In the genomic region with DNA sequence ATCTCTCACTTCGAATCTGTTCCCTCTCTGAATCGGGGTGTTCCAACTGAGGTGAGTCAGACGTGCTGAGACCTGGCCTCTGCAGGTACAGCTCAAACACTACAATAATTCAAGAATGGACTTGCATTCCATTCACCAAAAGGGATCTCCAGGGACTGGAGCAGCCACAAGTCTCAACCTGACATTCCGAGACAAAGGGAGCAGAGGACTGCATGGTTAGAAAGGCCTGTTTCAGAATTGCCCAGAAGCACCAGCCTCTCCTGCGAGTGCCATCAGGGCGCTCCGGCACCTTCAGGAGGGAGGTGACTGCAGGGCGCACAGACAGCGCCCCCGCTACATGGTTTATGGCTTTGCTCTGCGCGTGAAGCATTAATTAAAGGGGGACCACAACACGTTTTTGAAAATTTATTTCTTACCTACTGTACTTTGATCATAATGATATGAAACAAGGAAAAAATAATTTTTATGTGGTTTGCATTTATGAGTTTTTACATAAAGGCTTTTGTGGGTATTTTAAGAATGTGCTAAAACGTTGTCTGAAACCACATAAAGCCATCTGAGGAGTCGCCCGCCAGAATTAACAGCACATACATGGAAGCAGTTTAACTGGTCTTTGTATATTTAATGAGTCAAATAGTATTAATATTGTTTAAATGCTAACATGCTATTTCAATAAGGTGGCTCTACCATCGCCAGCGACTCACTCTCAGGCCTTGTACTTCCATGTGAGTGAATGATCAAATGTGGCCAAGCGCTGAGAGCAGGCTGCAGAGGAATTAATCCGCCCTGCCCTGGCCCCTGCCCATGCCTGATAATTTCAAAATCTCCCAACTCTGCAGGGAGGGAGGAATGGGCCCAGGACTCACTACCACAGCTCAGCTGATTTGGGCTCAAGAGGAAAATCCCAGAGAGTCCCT, we compare ENCODE assay signal across 13 cellular contexts. TPM values are rescaled to one million over a fixed set of nuclear protein-coding genes. Genes with fewer than 3 reads are reported as not detected.
DNase-seq lines count a peak whose midpoint lies in the region; ATAC-seq, FAIRE-seq and TF ChIP-seq lines count a peak whose summit lies in the region.
"Had no signal": no experiment of that assay in that cellular context is flagged by ENCODE, and none has a peak within 500 bp of the region (broad histone marks: within the 10 kb centered on the region; RNA-seq: fewer than 3 reads in every experiment).

No MANE protein-coding gene starts in this region.

- H3K9ac ChIP-seq in keratinocyte (ENCODE audit: control insufficient read depth, extremely low read depth, insufficient read depth, low read length) = peak overlapping the region; percentile 48

- peaks cover 14% of the 10 kb centered on the region for H3K4me1 Mint-ChIP-seq in activated T-helper 17 cell treated with anti-CD3 and anti-CD28 coated beads, Interleukin-2, amount 50 U/mL, for 72 hours

- H3K27ac Mint-ChIP-seq in activated T-helper 17 cell treated with anti-CD3 and anti-CD28 coated beads, Interleukin-2, amount 50 U/mL, for 72 hours = peak overlapping the region; percentile 29

- H3K27me3 Mint-ChIP-seq in activated T-helper 17 cell treated with anti-CD3 and anti-CD28 coated beads, Interleukin-2, amount 50 U/mL, for 72 hours = no peaks in the 10 kb centered on the region

- no peak for ATAC-seq in activated T-helper 17 cell treated with anti-CD3 and anti-CD28 coated beads, Interleukin-2, amount 50 U/mL, for 72 hours (replicated peaks)
- ATAC-seq in HG02623 (IDR thresholded peaks at IDR 0.05; ENCODE audit: unreplicated experiment) = no peak

- H3K9me3 ChIP-seq in keratinocyte (ENCODE audit: control insufficient read depth, low read depth, low read length) = no peaks in the 10 kb centered on the region
- H3K9me3 ChIP-seq: breast epithelium, right atrium auricular region had no signal

- no peaks in the 10 kb centered on the region for H3K27me3 ChIP-seq in keratinocyte (ENCODE audit: control insufficient read depth, extremely low read depth, insufficient read depth, low read length)
- H3K27me3 ChIP-seq: breast epithelium, right atrium auricular region had no signal

- H3K4me1 ChIP-seq in keratinocyte (ENCODE audit: control insufficient read depth, extremely low read depth, insufficient read depth, low read length) = peaks cover 43% of the 10 kb centered on the region
- H3K4me1 ChIP-seq: breast epithelium had no signal

- peak; percentile 63 for DNase-seq in AG20443 (ENCODE audit: low spot score)
- peak; percentile 21 for DNase-seq in HCEC 1CT
- peak; percentile 89 for DNase-seq in keratinocyte (ENCODE audit: low read depth, low spot score)
- no peak for DNase-seq in NCI-H82 (lab: John Stamatoyannopoulos, UW)
- no peak for DNase-seq in stimulated activated CD4-positive, alpha-beta T cell treated with anti-CD3 and anti-CD28 coated beads, Interleukin-12 subunit alpha, Interleukin-12 subunit beta, amount 100 ng/mL, for 4 hours
- no peak for DNase-seq in NCI-H1092 treated with DMSO at 0.1 percent for 48 hours (lab: John Stamatoyannopoulos, UW)
- DNase-seq: KG1, mesendoderm, NCI-H2227 treated with DMSO at 0.1 percent for 48 hours had no signal

- H3K9me3 Mint-ChIP-seq in activated T-helper 17 cell treated with anti-CD3 and anti-CD28 coated beads, Interleukin-2, amount 50 U/mL, for 72 hours = no peaks in the 10 kb centered on the region

- dilution Hi-C loops in keratinocyte (cut with MboI; ENCODE audit: extremely low pct_ligation_motif_present, low sequenced_read_pairs) = no loop called here

- H3K27ac ChIP-seq in keratinocyte (ENCODE audit: control insufficient read depth, insufficient read depth, low read length) = peak overlapping the region; percentile 70
- H3K27ac ChIP-seq: right atrium auricular region had no signal

- H3K4me2 ChIP-seq in keratinocyte (ENCODE audit: control insufficient read depth, extremely low read depth, insufficient read depth, low read depth, low read length) = peak overlapping the region; percentile 83

- H2AFZ ChIP-seq in keratinocyte (ENCODE audit: control insufficient read depth, low read length) = no peak overlapping the region

- peaks cover 39% of the 10 kb centered on the region for H3K79me2 ChIP-seq in keratinocyte (ENCODE audit: control insufficient read depth, insufficient read depth, low read length)

- no peaks in the 10 kb centered on the region for H3K9me1 ChIP-seq in keratinocyte (ENCODE audit: control insufficient read depth, extremely low read depth, insufficient read depth, low read length)

- H3K4me3 ChIP-seq in keratinocyte (ENCODE audit: control insufficient read depth in 2 of 3, extremely low read depth in 1 of 3, insufficient read depth in 2 of 3, low read depth in 1 of 3, low read length in 3 of 3) = peak overlapping the region in 2 of 3 experiments; percentile 44 to 48
- H3K4me3 ChIP-seq: breast epithelium, right atrium auricular region had no signal

- H4K20me1 ChIP-seq in keratinocyte (ENCODE audit: control insufficient read depth, extremely low read depth, insufficient read depth, low read length) = no peaks in the 10 kb centered on the region

- peaks cover 49% of the 10 kb centered on the region for H3K36me3 Mint-ChIP-seq in activated T-helper 17 cell treated with anti-CD3 and anti-CD28 coated beads, Interleukin-2, amount 50 U/mL, for 72 hours (ENCODE audit: low read depth)

- peak; percentile 98 for FAIRE-seq in keratinocyte (lab: Jason Lieb, UNC)

- TF ChIP-seq CTCF in keratinocyte (optimal IDR thresholded peaks at IDR 0.05 in 1 of 3, IDR thresholded peaks at IDR 0.05 in 1 of 3, conservative IDR thresholded peaks at IDR 0.05 in 1 of 3; ENCODE audit: extremely low read depth in 1 of 3, insufficient read depth in 2 of 3, low read length in 3 of 3) = peak in 1 of 3 experiments; percentile 64

- H3K4me3 Mint-ChIP-seq in activated T-helper 17 cell treated with anti-CD3 and anti-CD28 coated beads, Interleukin-2, amount 50 U/mL, for 72 hours = peak overlapping the region; percentile 2

- peaks cover 0 to under 1% of the 10 kb centered on the region in 2 experiments for H3K36me3 ChIP-seq in keratinocyte (ENCODE audit: control insufficient read depth in 2 of 2, extremely low read depth in 1 of 2, insufficient read depth in 2 of 2, low read length in 2 of 2)
- H3K36me3 ChIP-seq: breast epithelium had no signal

RNA-seq across cellular contexts. Expression of a gene that starts 49.4 kb away (rescaled TPM):
- total RNA-seq in activated T-helper 17 cell treated with anti-CD3 and anti-CD28 coated beads, Interleukin-2, amount 50 U/mL, for 72 hours = 1 to 10 TPM; 5.7 to 8.9 TPM
- polyA plus RNA-seq in keratinocyte = 8.0 to 16.5 TPM (median 11.6 TPM) in 3 replicates
- 3.6 TPM for polyA plus RNA-seq in keratinocyte (2011; ENCODE audit: low read depth)
- 6.7 and 14.7 TPM in 2 replicates for polyA plus RNA-seq in keratinocyte (2011; cell fraction: cytosol; rRNA removed)
- polyA plus RNA-seq in keratinocyte (2011; cell fraction: nucleus; rRNA removed) = 16.7 and 23.6 TPM in 2 replicates
- polyA plus RNA-seq in keratinocyte (2012; ENCODE audit: low replicate concordance) = 10.2 and 11.0 TPM in 2 replicates
- polyA minus RNA-seq in keratinocyte = 8.1 to 17.5 TPM (median 11.2 TPM) in 3 replicates
- 11.9 TPM for polyA minus RNA-seq in keratinocyte (2011; cell fraction: cytosol; rRNA and poly(A)+ RNA removed)
- 10.8 and 13.3 TPM in 2 replicates for polyA minus RNA-seq in keratinocyte (2011; cell fraction: nucleus; rRNA and poly(A)+ RNA removed)

RNA-seq across cellular contexts. Expression of a gene that starts 49.5 kb away (rescaled TPM):
- total RNA-seq in activated T-helper 17 cell treated with anti-CD3 and anti-CD28 coated beads, Interleukin-2, amount 50 U/mL, for 72 hours = 10 to 100 TPM; 37.1 to 61.4 TPM
- 21.4 to 29.2 TPM (median 22.0 TPM) in 3 replicates for polyA plus RNA-seq in keratinocyte
- 18.6 TPM for polyA plus RNA-seq in keratinocyte (2011; ENCODE audit: low read depth)
- 16.8 and 26.3 TPM in 2 replicates for polyA plus RNA-seq in keratinocyte (2011; cell fraction: cytosol; rRNA removed)
- 10.6 and 11.5 TPM in 2 replicates for polyA plus RNA-seq in keratinocyte (2011; cell fraction: nucleus; rRNA removed)
- 23.1 and 30.1 TPM in 2 replicates for polyA plus RNA-seq in keratinocyte (2012; ENCODE audit: low replicate concordance)
- polyA minus RNA-seq in keratinocyte = 14.1 to 26.6 TPM (median 21.6 TPM) in 3 replicates
- polyA minus RNA-seq in keratinocyte (2011; cell fraction: cytosol; rRNA and poly(A)+ RNA removed) = 30.7 TPM
- 10.2 and 11.9 TPM in 2 replicates for polyA minus RNA-seq in keratinocyte (2011; cell fraction: nucleus; rRNA and poly(A)+ RNA removed)

Comparison
In these comparisons a context has a peak if more than half of its experiments do, and no peak if none do; other contexts are left out.
1. DNase-seq: peak in AG20443 (single experiment), HCEC 1CT (single experiment) and keratinocyte (single experiment); none in NCI-H82 (single experiment), stimulated activated CD4-positive, alpha-beta T cell treated with anti-CD3 and anti-CD28 coated beads, Interleukin-12 subunit alpha, Interleukin-12 subunit beta, amount 100 ng/mL, for 4 hours (single experiment) and NCI-H1092 treated with DMSO at 0.1 percent for 48 hours (single experiment).